ENCODE assay signal across 9 cellular contexts in genomic region chr5:125485003-125485641, GRCh38.
A peak's percentile ranks its signal among the peaks of the same experiment; 100 is the strongest.
DNase-seq lines count a peak whose midpoint lies in the region; ATAC-seq and TF ChIP-seq lines count a peak whose summit lies in the region.
"Had no signal": no experiment of that assay in that cellular context is flagged by ENCODE, and none has a peak within 500 bp of the region (broad histone marks: within the 10 kb centered on the region; RNA-seq: fewer than 3 reads in every experiment).

No MANE protein-coding gene starts in this region.

- H3K9me3 ChIP-seq in duodenal mucosa (ENCODE audit: control insufficient read depth in 1 of 2, low read length in 2 of 2), result no peaks in the 10 kb centered on the region
- H3K9me3 ChIP-seq in aorta (ENCODE audit: control insufficient read depth, low read length), result no peaks in the 10 kb centered on the region

- H3K4me3 ChIP-seq in duodenal mucosa (ENCODE audit: low read depth in 1 of 2, low read length in 2 of 2), result peak overlapping the region; percentile 18 to 28
- H3K4me3 ChIP-seq in aorta (ENCODE audit: low read length in 2 of 2), result peak overlapping the region in 1 of 2 donors; percentile 34

- no peak overlapping the region for H3K27ac Mint-ChIP-seq in activated CD4-positive, alpha-beta memory T cell treated with anti-CD3 and anti-CD28 coated beads for 36 hours
- H3K27ac Mint-ChIP-seq: activated naive CD4-positive, alpha-beta T cell treated with anti-CD3 and anti-CD28 coated beads, Interleukin-2, amount 50 U/mL, for 24 hours had no signal

- H3K36me3 Mint-ChIP-seq in activated CD4-positive, alpha-beta memory T cell treated with anti-CD3 and anti-CD28 coated beads for 36 hours, result no peaks in the 10 kb centered on the region
- H3K36me3 Mint-ChIP-seq: activated naive CD4-positive, alpha-beta T cell treated with anti-CD3 and anti-CD28 coated beads, Interleukin-2, amount 50 U/mL, for 24 hours had no signal

- ATAC-seq in HG03442 (IDR thresholded peaks at IDR 0.05; ENCODE audit: unreplicated experiment), result peak; percentile 66
- peak; percentile 94 for ATAC-seq in aorta (ENCODE audit: low FRiP score)

- no peaks in the 10 kb centered on the region for H3K4me1 Mint-ChIP-seq in activated CD4-positive, alpha-beta memory T cell treated with anti-CD3 and anti-CD28 coated beads for 36 hours (ENCODE audit: low read depth)
- H3K4me1 Mint-ChIP-seq: activated naive CD4-positive, alpha-beta T cell treated with anti-CD3 and anti-CD28 coated beads, Interleukin-2, amount 50 U/mL, for 24 hours had no signal

- no peak for TF ChIP-seq CTCF in 22Rv1 (IDR thresholded peaks at IDR 0.05)

- H3K27ac ChIP-seq in 22Rv1 (peak overlapping the region; percentile 88), duodenal mucosa (ENCODE audit: low read depth, low read length) (peak overlapping the region; percentile 47), aorta (ENCODE audit: low read depth in 1 of 2, low read length in 2 of 2) (peak overlapping the region; percentile 92 to 100)

- DNase-seq in NOMO-1 treated with DMSO at 0.1 percent for 48 hours (lab: John Stamatoyannopoulos, UW; ENCODE audit: unreplicated experiment) (peak; percentile 90), midbrain (lab: John Stamatoyannopoulos, UW) (peak; percentile 77), aorta (peak in 1 of 2 donors; percentile 42)
- DNase-seq in activated CD4-positive, alpha-beta memory T cell treated with anti-CD3 and anti-CD28 coated beads for 36 hours, result no peak
- no peak for DNase-seq in stimulated activated CD4-positive, alpha-beta T cell treated with anti-CD3 and anti-CD28 coated beads, Interleukin-12 subunit alpha, Interleukin-12 subunit beta, amount 100 ng/mL, for 4 hours

- 0 to 1% methylated on average over 5 of the region's 5 CpGs for WGBS in aorta, 2 donors

- peaks cover 6 to 19% of the 10 kb centered on the region in 2 donors for H3K4me1 ChIP-seq in duodenal mucosa (ENCODE audit: control insufficient read depth in 1 of 2, insufficient read depth in 2 of 2, low read length in 2 of 2)
- H3K4me1 ChIP-seq in aorta (ENCODE audit: control insufficient read depth in 1 of 2, insufficient read depth in 2 of 2, low read length in 2 of 2), result peaks cover 2 to 3% of the 10 kb centered on the region in 2 donors

- POLR2A ChIA-PET in activated CD4-positive, alpha-beta memory T cell treated with anti-CD3 and anti-CD28 coated beads for 36 hours (lab: Charles Lee), result no interaction called here

- CTCF ChIA-PET in activated CD4-positive, alpha-beta memory T cell treated with anti-CD3 and anti-CD28 coated beads for 36 hours (lab: Charles Lee), result no interaction called here

- H3K27me3 ChIP-seq in duodenal mucosa (ENCODE audit: control insufficient read depth in 1 of 2, insufficient read depth in 2 of 2, low read length in 2 of 2), result no peaks in the 10 kb centered on the region
- H3K27me3 ChIP-seq in aorta (ENCODE audit: control insufficient read depth in 1 of 2, insufficient read depth in 2 of 2, low read length in 1 of 2), result no peaks in the 10 kb centered on the region

- no peaks in the 10 kb centered on the region for H3K27me3 Mint-ChIP-seq in activated CD4-positive, alpha-beta memory T cell treated with anti-CD3 and anti-CD28 coated beads for 36 hours
- H3K27me3 Mint-ChIP-seq: activated naive CD4-positive, alpha-beta T cell treated with anti-CD3 and anti-CD28 coated beads, Interleukin-2, amount 50 U/mL, for 24 hours had no signal

- H3K36me3 ChIP-seq in duodenal mucosa (ENCODE audit: control insufficient read depth in 1 of 2, insufficient read depth in 2 of 2, low read length in 2 of 2) (no peaks in the 10 kb centered on the region), aorta (ENCODE audit: control insufficient read depth in 1 of 2, insufficient read depth in 2 of 2, low read length in 1 of 2) (no peaks in the 10 kb centered on the region)

- peaks cover 18% of the 10 kb centered on the region for H3K9me3 Mint-ChIP-seq in activated CD4-positive, alpha-beta memory T cell treated with anti-CD3 and anti-CD28 coated beads for 36 hours
- H3K9me3 Mint-ChIP-seq: activated naive CD4-positive, alpha-beta T cell treated with anti-CD3 and anti-CD28 coated beads, Interleukin-2, amount 50 U/mL, for 24 hours had no signal

- H3K9ac ChIP-seq in duodenal mucosa (ENCODE audit: low read depth in 1 of 2, low read length in 2 of 2), result no peak overlapping the region

- no peak overlapping the region for H3K4me3 Mint-ChIP-seq in activated CD4-positive, alpha-beta memory T cell treated with anti-CD3 and anti-CD28 coated beads for 36 hours
- H3K4me3 Mint-ChIP-seq: activated naive CD4-positive, alpha-beta T cell treated with anti-CD3 and anti-CD28 coated beads, Interleukin-2, amount 50 U/mL, for 24 hours had no signal

- intact Hi-C loops in aorta (cut with DNase I), result no loop called here
- intact Hi-C loops in activated CD4-positive, alpha-beta memory T cell treated with anti-CD3 and anti-CD28 coated beads for 36 hours (cut with micrococcal nuclease), result no loop called here

Comparison
In these comparisons a context has a peak if more than half of its experiments do, and no peak if none do; other contexts are left out.
1. DNase-seq: peak in NOMO-1 treated with DMSO at 0.1 percent for 48 hours (single experiment) and midbrain (single experiment); none in activated CD4-positive, alpha-beta memory T cell treated with anti-CD3 and anti-CD28 coated beads for 36 hours (single experiment) and stimulated activated CD4-positive, alpha-beta T cell treated with anti-CD3 and anti-CD28 coated beads, Interleukin-12 subunit alpha, Interleukin-12 subunit beta, amount 100 ng/mL, for 4 hours (single experiment).
2. Peak in every context shown above with its lines, with median percentiles within 50 percentile points of each other: H3K27ac ChIP-seq.